In genomic region chr3:125110876-125111480, GRCh38 we compare ENCODE assay signal across 19 cellular contexts. TPM values are rescaled to one million over a fixed set of nuclear protein-coding genes. Genes with fewer than 3 reads are reported as not detected.
DNase-seq lines count a peak whose midpoint lies in the region; ATAC-seq and TF ChIP-seq lines count a peak whose summit lies in the region.
"Had no signal": no experiment of that assay in that cellular context is flagged by ENCODE, and none has a peak within 500 bp of the region (broad histone marks: within the 10 kb centered on the region; RNA-seq: fewer than 3 reads in every experiment).

No MANE protein-coding gene starts in this region.

- no peaks in the 10 kb centered on the region for H3K27me3 ChIP-seq in Panc1 (ENCODE audit: control insufficient read depth, insufficient read depth, low read length)
- no peaks in the 10 kb centered on the region for H3K27me3 ChIP-seq in effector memory CD4-positive, alpha-beta T cell (replicated peaks; ENCODE audit: control insufficient read depth, insufficient read depth, low read length, poor library complexity, severe bottlenecking)
- H3K27me3 ChIP-seq in stomach: no peaks in the 10 kb centered on the region
- H3K27me3 ChIP-seq: spleen had no signal

- no peak for ATAC-seq in Panc1
- no peak for ATAC-seq in stimulated activated naive B cell treated with anti-CD40 and anti-IgM and Interleukin-4, amounts not matched to agents 10 μg/mL and 1 μg/mL and 100 μg/mL, for 72 hours (replicated peaks)
- ATAC-seq in GM21737 (IDR thresholded peaks at IDR 0.05; ENCODE audit: unreplicated experiment): no peak
- ATAC-seq: K562 had no signal

- no peak overlapping the region for H3K4me3 ChIP-seq in Panc1 (ENCODE audit: low read depth in 2 of 2, low read length in 2 of 2)
- H3K4me3 ChIP-seq in effector memory CD4-positive, alpha-beta T cell (ENCODE audit: insufficient read depth, low read depth, low read length, poor library complexity, severe bottlenecking): no peak overlapping the region
- H3K4me3 ChIP-seq in stomach: no peak overlapping the region
- H3K4me3 ChIP-seq: K562, prostate gland, spleen had no signal

- intact Hi-C loops in Panc1 (cut with micrococcal nuclease; ENCODE audit: unreplicated experiment): no loop called here
- intact Hi-C loops in stomach (cut with DNase I; ENCODE audit: low total_unique reads): no loop called here

- H3K4me1 Mint-ChIP-seq in activated T-cell treated with anti-CD3 and anti-CD28 coated beads, Interleukin-2, amount 50 U/mL, for 24 hours (ENCODE audit: low read depth): peaks cover 51% of the 10 kb centered on the region
- peaks cover 55% of the 10 kb centered on the region for H3K4me1 Mint-ChIP-seq in chondrocyte (ENCODE audit: low read depth)
- H3K4me1 Mint-ChIP-seq in stimulated activated naive B cell treated with anti-CD40 and anti-IgM and Interleukin-4, amounts not matched to agents 10 μg/mL and 1 μg/mL and 100 μg/mL, for 72 hours: peaks cover 52 to 66% of the 10 kb centered on the region in 2 donors

- in situ Hi-C loops in Panc1 (cut with HindIII; ENCODE audit: low pct_unique_long_range_greater_than_20kb, low sequenced_read_pairs): no loop called here

- 81 to 90% (median 87%) methylated on average over 3 of the region's 3 CpGs for WGBS in stomach, 5 donors

- H3K4me3 Mint-ChIP-seq in activated T-cell treated with anti-CD3 and anti-CD28 coated beads, Interleukin-2, amount 50 U/mL, for 24 hours: no peak overlapping the region
- no peak overlapping the region for H3K4me3 Mint-ChIP-seq in chondrocyte (ENCODE audit: unreplicated experiment)
- no peak overlapping the region for H3K4me3 Mint-ChIP-seq in stimulated activated naive B cell treated with anti-CD40 and anti-IgM and Interleukin-4, amounts not matched to agents 10 μg/mL and 1 μg/mL and 100 μg/mL, for 72 hours
- H3K4me3 Mint-ChIP-seq: activated T-cell treated with anti-CD3 and anti-CD28 coated beads, Interleukin-2, amount 50 U/mL, for 4 hours; CD4-positive, alpha-beta memory T cell; naive B cell; stimulated activated memory B cell treated with anti-CD40 and anti-IgM and Interleukin-4, amounts not matched to agents 10 μg/mL and 1 μg/mL and 100 μg/mL, for 72 hours; T-helper 1 cell treated with Interleukin-12 subunit alpha and Interleukin-12 subunit beta and Interleukin-4 antibody, amounts not matched to agents 30 μg/mL and 1 μg/mL, for 36 hours had no signal

- H3K9me3 ChIP-seq in Panc1 (ENCODE audit: control insufficient read depth, insufficient read depth, low read depth, low read length) (no peaks in the 10 kb centered on the region), stomach (no peaks in the 10 kb centered on the region)
- H3K9me3 ChIP-seq in effector memory CD4-positive, alpha-beta T cell (ENCODE audit: control insufficient read depth, low read length): no peaks in the 10 kb centered on the region
- H3K9me3 ChIP-seq: prostate gland, spleen had no signal

- peak overlapping the region; percentile 15 for H3K27ac Mint-ChIP-seq in activated T-cell treated with anti-CD3 and anti-CD28 coated beads, Interleukin-2, amount 50 U/mL, for 24 hours
- peak overlapping the region; percentile 62 for H3K27ac Mint-ChIP-seq in chondrocyte (ENCODE audit: unreplicated experiment)
- H3K27ac Mint-ChIP-seq in stimulated activated naive B cell treated with anti-CD40 and anti-IgM and Interleukin-4, amounts not matched to agents 10 μg/mL and 1 μg/mL and 100 μg/mL, for 72 hours: peak overlapping the region; percentile 39
- H3K27ac Mint-ChIP-seq: stimulated activated memory B cell treated with anti-CD40 and anti-IgM and Interleukin-4, amounts not matched to agents 10 μg/mL and 1 μg/mL and 100 μg/mL, for 72 hours; T-helper 1 cell treated with Interleukin-12 subunit alpha and Interleukin-12 subunit beta and Interleukin-4 antibody, amounts not matched to agents 30 μg/mL and 1 μg/mL, for 36 hours had no signal

- DNase-seq in activated T-cell treated with anti-CD3 and anti-CD28 coated beads, Interleukin-2, amount 50 U/mL, for 24 hours: no peak
- no peak for DNase-seq in activated T-cell treated with anti-CD3 and anti-CD28 coated beads for 4 hours
- DNase-seq in Panc1 (ENCODE audit: low read depth, low spot score): no peak
- no peak for DNase-seq in chondrocyte (ENCODE audit: low spot score)
- DNase-seq in stimulated activated naive B cell treated with anti-CD40 and anti-IgM and Interleukin-4, amounts not matched to agents 10 μg/mL and 1 μg/mL and 100 μg/mL, for 72 hours: no peak
- no peak for DNase-seq in effector memory CD4-positive, alpha-beta T cell
- no peak for DNase-seq in stomach
- DNase-seq: activated CD4-positive, alpha-beta T cell treated with anti-CD3 and anti-CD28 coated beads for 1 hour; activated T-cell treated with anti-CD3 and anti-CD28 coated beads, Interleukin-2, amount 50 U/mL, for 4 hours; CD4-positive, alpha-beta memory T cell; GOT3; naive B cell; NCI-H1092; spleen had no signal

- H3K4me1 ChIP-seq in Panc1 (ENCODE audit: control insufficient read depth, insufficient read depth, low read length) (peaks cover 39% of the 10 kb centered on the region), stomach (peaks cover 3 to 12% (median 9%) of the 10 kb centered on the region in 4 donors)
- H3K4me1 ChIP-seq in effector memory CD4-positive, alpha-beta T cell (ENCODE audit: control insufficient read depth, insufficient read depth, low read length, poor library complexity, severe bottlenecking): no peaks in the 10 kb centered on the region
- H3K4me1 ChIP-seq: prostate gland had no signal

- H3K27me3 Mint-ChIP-seq in activated T-cell treated with anti-CD3 and anti-CD28 coated beads, Interleukin-2, amount 50 U/mL, for 24 hours: peaks cover 23% of the 10 kb centered on the region
- no peaks in the 10 kb centered on the region for H3K27me3 Mint-ChIP-seq in chondrocyte (ENCODE audit: low read depth)
- H3K27me3 Mint-ChIP-seq in stimulated activated naive B cell treated with anti-CD40 and anti-IgM and Interleukin-4, amounts not matched to agents 10 μg/mL and 1 μg/mL and 100 μg/mL, for 72 hours: peaks cover 5 to 11% of the 10 kb centered on the region in 2 donors
- H3K27me3 Mint-ChIP-seq: stimulated activated memory B cell treated with anti-CD40 and anti-IgM and Interleukin-4, amounts not matched to agents 10 μg/mL and 1 μg/mL and 100 μg/mL, for 72 hours had no signal

- no peak for TF ChIP-seq CTCF in Panc1 (IDR thresholded peaks at IDR 0.05)
- TF ChIP-seq CTCF in chondrocyte (IDR thresholded peaks at IDR 0.05): no peak
- no peak for TF ChIP-seq CTCF in stomach (IDR thresholded peaks at IDR 0.05)

- no TSS peak for BruUV-seq in Panc1 (replicated peaks; lab: Mats Ljungman, UMichigan)

- POLR2A ChIA-PET in Panc1 (lab: Charles Lee): no interaction called here

- H3K9me3 Mint-ChIP-seq in activated T-cell treated with anti-CD3 and anti-CD28 coated beads, Interleukin-2, amount 50 U/mL, for 24 hours: no peaks in the 10 kb centered on the region
- no peaks in the 10 kb centered on the region for H3K9me3 Mint-ChIP-seq in chondrocyte (ENCODE audit: low read depth)
- no peaks in the 10 kb centered on the region for H3K9me3 Mint-ChIP-seq in stimulated activated naive B cell treated with anti-CD40 and anti-IgM and Interleukin-4, amounts not matched to agents 10 μg/mL and 1 μg/mL and 100 μg/mL, for 72 hours
- H3K9me3 Mint-ChIP-seq: activated T-cell treated with anti-CD3 and anti-CD28 coated beads, Interleukin-2, amount 50 U/mL, for 4 hours; CD4-positive, alpha-beta memory T cell; naive B cell; stimulated activated memory B cell treated with anti-CD40 and anti-IgM and Interleukin-4, amounts not matched to agents 10 μg/mL and 1 μg/mL and 100 μg/mL, for 72 hours; T-helper 1 cell treated with Interleukin-12 subunit alpha and Interleukin-12 subunit beta and Interleukin-4 antibody, amounts not matched to agents 30 μg/mL and 1 μg/mL, for 36 hours had no signal

- TF ChIP-seq EP300 in stomach (IDR thresholded peaks at IDR 0.05): no peak

- CTCF ChIA-PET in Panc1 (lab: Charles Lee): interaction anchor here (0.5 kb wide), 1 partner anchor 973 kb away, joined by 5 read pairs; the partner anchor contains the start of gene SLC41A3

- H3K36me3 ChIP-seq in Panc1 (ENCODE audit: control insufficient read depth, insufficient read depth, low read length) (no peaks in the 10 kb centered on the region), stomach (peaks cover 0 to 9% (median 3%) of the 10 kb centered on the region in 4 donors)
- no peaks in the 10 kb centered on the region for H3K36me3 ChIP-seq in effector memory CD4-positive, alpha-beta T cell (ENCODE audit: control insufficient read depth, insufficient read depth, low read length)
- H3K36me3 ChIP-seq: prostate gland, spleen had no signal

- H3K27ac ChIP-seq in Panc1 (ENCODE audit: low read length) (peak overlapping the region; percentile 62), stomach (peak overlapping the region in 1 of 5 donors; percentile 19)
- no peak overlapping the region for H3K27ac ChIP-seq in effector memory CD4-positive, alpha-beta T cell (ENCODE audit: insufficient read depth, low read length, poor library complexity, severe bottlenecking)
- H3K27ac ChIP-seq: prostate gland, spleen had no signal

- H3K36me3 Mint-ChIP-seq in activated T-cell treated with anti-CD3 and anti-CD28 coated beads, Interleukin-2, amount 50 U/mL, for 24 hours (ENCODE audit: low read depth): no peaks in the 10 kb centered on the region
- H3K36me3 Mint-ChIP-seq in chondrocyte (ENCODE audit: low read depth): no peaks in the 10 kb centered on the region
- no peaks in the 10 kb centered on the region for H3K36me3 Mint-ChIP-seq in stimulated activated naive B cell treated with anti-CD40 and anti-IgM and Interleukin-4, amounts not matched to agents 10 μg/mL and 1 μg/mL and 100 μg/mL, for 72 hours
- H3K36me3 Mint-ChIP-seq: CD4-positive, alpha-beta memory T cell; naive B cell; stimulated activated memory B cell treated with anti-CD40 and anti-IgM and Interleukin-4, amounts not matched to agents 10 μg/mL and 1 μg/mL and 100 μg/mL, for 72 hours had no signal

- no peak for TF ChIP-seq POLR2A in stomach (IDR thresholded peaks at IDR 0.05)

RNA-seq across cellular contexts. Expression of gene HEG1, which starts 55.2 kb away (rescaled TPM):
- total RNA-seq in Panc1 (2021; ENCODE audit: unreplicated experiment): 141 TPM
- 63.2 TPM for polyA plus RNA-seq in Panc1 (2012; ENCODE audit: insufficient read length)
- 69.6 to 107 TPM (median 70.4 TPM) in 3 replicates for total RNA-seq in chondrocyte
- total RNA-seq in stomach: 10 to 100 TPM; 11.3 to 56.9 (median 32.7) TPM
- polyA plus RNA-seq in stomach: 1 to 10 TPM; 2.3 to 2.7 (median 2.4) TPM
- polyA plus RNA-seq: K562 had no signal
